ENCODE assay signal across 25 cellular contexts in the genomic region with DNA sequence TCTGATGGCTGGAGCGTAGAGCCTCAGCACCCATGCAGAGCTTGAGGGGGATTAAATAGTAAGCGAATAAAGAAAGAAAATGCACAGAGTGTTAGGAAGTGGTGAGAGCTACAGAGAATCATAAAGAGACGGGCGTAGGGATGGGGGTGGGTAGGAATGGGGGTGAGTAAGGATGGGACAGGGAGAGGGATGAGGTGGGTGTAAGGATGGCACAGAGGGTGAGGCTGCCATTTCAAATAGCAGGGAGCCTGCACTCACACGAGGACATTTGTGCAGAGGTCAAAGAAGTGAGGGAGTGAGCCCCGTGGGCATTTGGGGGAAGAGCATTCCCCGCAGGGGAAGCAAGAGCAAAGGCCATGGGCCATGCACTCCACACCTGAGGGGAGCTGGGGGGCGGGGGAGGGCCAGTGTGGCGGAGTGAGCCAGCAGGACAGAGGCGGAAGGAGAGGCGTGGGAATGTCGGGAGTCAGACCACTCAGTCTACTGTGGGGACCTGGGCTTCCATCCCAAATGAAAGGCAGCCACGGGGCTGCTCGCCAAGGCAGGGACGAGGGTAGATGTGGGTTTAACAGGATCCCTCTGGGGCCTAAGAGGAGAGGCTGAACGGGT.
"Had no signal": no experiment of that assay in that cellular context is flagged by ENCODE, and none has a peak within 500 bp of the region (broad histone marks: within the 10 kb centered on the region; RNA-seq: fewer than 3 reads in every experiment).

No MANE protein-coding gene starts in this region.

- H3K27me3 Mint-ChIP-seq: activated naive CD8-positive, alpha-beta T cell treated with anti-CD3 and anti-CD28 coated beads, Interleukin-2, amount 50 U/mL, for 24 hours had no signal

- H3K4me3 ChIP-seq: ascending aorta, body of pancreas had no signal

- H3K27ac Mint-ChIP-seq: activated CD8-positive, alpha-beta T cell treated with anti-CD3 and anti-CD28 coated beads, Interleukin-2, amount 10 ng/mL, durations not matched to agents 7 days and 5 days; activated naive CD4-positive, alpha-beta T cell treated with anti-CD3 and anti-CD28 coated beads for 36 hours; activated naive CD8-positive, alpha-beta T cell treated with anti-CD3 and anti-CD28 coated beads, Interleukin-2, amount 50 U/mL, for 24 hours; T-helper 17 cell had no signal

- H3K9me3 Mint-ChIP-seq: activated naive CD4-positive, alpha-beta T cell treated with anti-CD3 and anti-CD28 coated beads for 36 hours; activated naive CD8-positive, alpha-beta T cell treated with anti-CD3 and anti-CD28 coated beads, Interleukin-2, amount 50 U/mL, for 24 hours; activated T-cell treated with anti-CD3 and anti-CD28 coated beads, Interleukin-2, amount 50 U/mL, for 4 hours; central memory CD8-positive, alpha-beta T cell; WTC11 had no signal

- H3K36me3 ChIP-seq: ascending aorta had no signal

- H3K36me3 Mint-ChIP-seq: WTC11 had no signal

- H3K4me1 ChIP-seq: ascending aorta had no signal

- H3K27me3 ChIP-seq: ascending aorta, body of pancreas had no signal

- FAIRE-seq: bronchial epithelial cell had no signal

- H3K9me3 ChIP-seq: ascending aorta, body of pancreas had no signal

- H3K4me3 Mint-ChIP-seq: activated CD8-positive, alpha-beta T cell treated with anti-CD3 and anti-CD28 coated beads, Interleukin-2, amount 10 ng/mL, durations not matched to agents 7 days and 5 days; activated naive CD4-positive, alpha-beta T cell treated with anti-CD3 and anti-CD28 coated beads for 36 hours; activated naive CD8-positive, alpha-beta T cell treated with anti-CD3 and anti-CD28 coated beads, Interleukin-2, amount 50 U/mL, for 24 hours; activated T-cell treated with anti-CD3 and anti-CD28 coated beads, Interleukin-2, amount 50 U/mL, for 4 hours; central memory CD8-positive, alpha-beta T cell; T-helper 17 cell; WTC11 had no signal

- DNase-seq: activated CD4-positive, alpha-beta T cell treated with anti-CD3 and anti-CD28 coated beads for 48 hours; activated CD4-positive, alpha-beta T cell treated with anti-CD3 and anti-CD28 coated beads, Interleukin-2, amount 50 U/mL, for 4 hours; activated CD4-positive, CD25-positive, alpha-beta regulatory T cell treated with anti-CD3 and anti-CD28 coated beads, Interleukin-2, amount 50 U/mL, for 72 hours; activated CD8-positive, alpha-beta T cell treated with anti-CD3 and anti-CD28 coated beads, Interleukin-2, amount 10 ng/mL, durations not matched to agents 7 days and 5 days; activated gamma-delta T cell; activated naive CD4-positive, alpha-beta T cell treated with anti-CD3 and anti-CD28 coated beads for 36 hours; activated naive CD8-positive, alpha-beta T cell treated with anti-CD3 and anti-CD28 coated beads, Interleukin-2, amount 50 U/mL, for 24 hours; activated T-cell treated with anti-CD3 and anti-CD28 coated beads, Interleukin-2, amount 50 U/mL, for 4 hours; amniotic stem cell; body of pancreas; Kasumi-1; KBM-7; NCI-H1105 treated with DMSO at 0.1 percent for 48 hours; NCI-H1436 treated with DMSO at 0.1 percent for 48 hours; NCI-H187; NCI-H2081; NCI-H524 treated with DMSO at 0.1 percent for 48 hours; NCI-H748 treated with DMSO at 0.1 percent for 48 hours; SIG-M5; T-helper 17 cell; T-helper 9 cell had no signal

- ATAC-seq: activated CD8-positive, alpha-beta T cell treated with anti-CD3 and anti-CD28 coated beads, Interleukin-2, amount 10 ng/mL, durations not matched to agents 7 days and 5 days; activated naive CD8-positive, alpha-beta T cell treated with anti-CD3 and anti-CD28 coated beads, Interleukin-2, amount 50 U/mL, for 24 hours; activated T-cell treated with anti-CD3 and anti-CD28 coated beads, Interleukin-2, amount 50 U/mL, for 4 hours; body of pancreas; T-helper 17 cell; WTC11 had no signal

- H3K27ac ChIP-seq: ascending aorta, body of pancreas had no signal
